Comparison of ENCODE assay signal across 19 cellular contexts in the genomic region with DNA sequence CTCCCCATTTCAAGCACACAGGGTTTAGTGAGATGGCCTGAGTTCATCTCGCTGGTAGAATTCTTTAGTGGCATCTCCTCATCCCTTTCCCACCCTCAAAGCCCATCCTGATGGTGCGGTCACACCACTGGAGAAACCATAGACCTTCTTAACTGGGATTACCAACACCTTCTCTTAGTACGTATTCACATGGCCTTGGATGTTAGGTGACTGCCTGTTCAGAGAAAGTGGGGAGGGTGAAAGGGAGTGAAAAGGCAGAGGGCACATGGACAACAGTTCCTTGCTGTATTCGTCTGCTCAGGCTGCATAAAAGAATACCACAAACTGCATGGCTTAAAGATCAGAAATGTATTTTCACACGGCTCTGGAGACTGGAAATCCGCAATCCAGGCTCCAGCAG.
DNase-seq lines count a peak whose midpoint lies in the region; ATAC-seq and TF ChIP-seq lines count a peak whose summit lies in the region.
"Had no signal": no experiment of that assay in that cellular context is flagged by ENCODE, and none has a peak within 500 bp of the region (broad histone marks: within the 10 kb centered on the region; RNA-seq: fewer than 3 reads in every experiment).

No MANE protein-coding gene starts in this region.

- in situ Hi-C loops in ACHN (cut with HindIII; ENCODE audit: low pct_ligation_motif_present, low pct_unique_long_range_greater_than_20kb, low sequenced_read_pairs): no loop called here

- peak overlapping the region; percentile 24 for H3K4me3 Mint-ChIP-seq in Caco-2 (ENCODE audit: unreplicated experiment)
- no peak overlapping the region for H3K4me3 Mint-ChIP-seq in stimulated activated effector memory CD8-positive, alpha-beta T cell treated with anti-CD3 and anti-CD28 coated beads, Interleukin-12 subunit alpha, Interleukin-12 subunit beta, amount 100 ng/mL, for 72 hours

- TF ChIP-seq CTCF in Caco-2 (IDR thresholded peaks at IDR 0.05; ENCODE audit: insufficient read depth in 1 of 2, low read depth in 1 of 2, low read length in 1 of 2, severe bottlenecking in 1 of 2, unreplicated experiment in 1 of 2) (no peak), VCaP (conservative IDR thresholded peaks at IDR 0.05) (no peak), liver (IDR thresholded peaks at IDR 0.05; ENCODE audit: low read depth, low read length, missing input control) (no peak)

- no TSS peak for BruUV-seq in Caco-2 (replicated peaks; lab: Mats Ljungman, UMichigan)

- 71% methylated on average over 6 of the region's 6 CpGs for WGBS in liver

- H3K36me3 ChIP-seq in Caco-2 (ENCODE audit: control insufficient read depth, insufficient read depth, low read length) (no peaks in the 10 kb centered on the region), liver (ENCODE audit: control insufficient read depth in 4 of 4, insufficient read depth in 3 of 4, low read depth in 1 of 4, low read length in 3 of 4) (no peaks in the 10 kb centered on the region), H7 (replicated peaks; ENCODE audit: control insufficient read depth, insufficient read depth, low read length) (no peaks in the 10 kb centered on the region)

- CTCF ChIA-PET in Caco-2 (lab: Charles Lee): no interaction called here

- H3K4me3 ChIP-seq in Caco-2 (ENCODE audit: low read depth, low read length): no peak overlapping the region
- no peak overlapping the region for H3K4me3 ChIP-seq in liver (ENCODE audit: low read depth in 1 of 3, low read length in 3 of 3)
- no peak overlapping the region for H3K4me3 ChIP-seq in H7 (ENCODE audit: insufficient read depth, low read depth, low read length)
- H3K4me3 ChIP-seq: GM23248 had no signal

- H3K4me1 ChIP-seq in Caco-2: peaks cover 59% of the 10 kb centered on the region
- peaks cover 6 to 27% (median 20%) of the 10 kb centered on the region in 4 donors for H3K4me1 ChIP-seq in liver (ENCODE audit: control insufficient read depth in 4 of 4, insufficient read depth in 4 of 4, low read length in 3 of 4)

- H3K9ac ChIP-seq in liver (ENCODE audit: low read depth in 1 of 2, low read length in 2 of 2): no peak overlapping the region
- H3K9ac ChIP-seq: GM23248, SK-N-SH had no signal

- H3K27ac Mint-ChIP-seq in Caco-2 (ENCODE audit: unreplicated experiment): peak overlapping the region; percentile 94
- H3K27ac Mint-ChIP-seq in stimulated activated effector memory CD8-positive, alpha-beta T cell treated with anti-CD3 and anti-CD28 coated beads, Interleukin-12 subunit alpha, Interleukin-12 subunit beta, amount 100 ng/mL, for 72 hours: peak overlapping the region; percentile 43

- no peak for ATAC-seq in stimulated activated effector memory CD8-positive, alpha-beta T cell treated with anti-CD3 and anti-CD28 coated beads, Interleukin-12 subunit alpha, Interleukin-12 subunit beta, amount 100 ng/mL, for 72 hours
- ATAC-seq in HG03039 (IDR thresholded peaks at IDR 0.05; ENCODE audit: unreplicated experiment): no peak

- POLR2A ChIA-PET in Caco-2 (lab: Charles Lee): interaction anchor here (1.0 kb wide), 1 partner anchor 306 kb away, joined by 4 read pairs; a partner anchor contains a TSS

- no peaks in the 10 kb centered on the region for H3K9me3 ChIP-seq in Caco-2
- no peaks in the 10 kb centered on the region for H3K9me3 ChIP-seq in liver (ENCODE audit: control insufficient read depth in 4 of 4, low read length in 3 of 4)
- H3K9me3 ChIP-seq: SK-N-SH had no signal

- DNase-seq in Caco-2 (no peak), H7 (no peak), ACHN (no peak)
- DNase-seq in stimulated activated effector memory CD8-positive, alpha-beta T cell treated with anti-CD3 and anti-CD28 coated beads, Interleukin-12 subunit alpha, Interleukin-12 subunit beta, amount 100 ng/mL, for 72 hours (ENCODE audit: low spot score in 2 of 2): no peak
- no peak for DNase-seq in stimulated activated CD8-positive, alpha-beta memory T cell treated with anti-CD3 and anti-CD28 coated beads, Interleukin-4, amount 100 ng/mL, for 48 hours
- DNase-seq: AML-193, GM23248, KG1, NCI-H1105 treated with DMSO at 0.1 percent for 48 hours, NCI-H1694 treated with DMSO at 0.1 percent for 48 hours, NCI-H510A, NCI-H748 treated with DMSO at 0.1 percent for 48 hours, OCI-M1, SHP77, SK-N-SH had no signal

- no peaks in the 10 kb centered on the region for H3K36me3 Mint-ChIP-seq in Caco-2 (ENCODE audit: insufficient read depth, unreplicated experiment)
- H3K36me3 Mint-ChIP-seq in stimulated activated effector memory CD8-positive, alpha-beta T cell treated with anti-CD3 and anti-CD28 coated beads, Interleukin-12 subunit alpha, Interleukin-12 subunit beta, amount 100 ng/mL, for 72 hours: peaks cover 6% of the 10 kb centered on the region

- H3K27me3 ChIP-seq in Caco-2 (replicated peaks; ENCODE audit: control insufficient read depth, insufficient read depth, low read length) (no peaks in the 10 kb centered on the region), liver (ENCODE audit: control insufficient read depth in 4 of 4, insufficient read depth in 4 of 4, low read length in 3 of 4) (no peaks in the 10 kb centered on the region), H7 (ENCODE audit: control insufficient read depth, insufficient read depth, low read length) (no peaks in the 10 kb centered on the region)

- intact Hi-C loops in Caco-2 (cut with micrococcal nuclease; ENCODE audit: unreplicated experiment): loop anchor here (1.0 to 10.0 kb wide), 2 partner anchors 34 to 168 kb away; no protein-coding TSS in a partner anchor

- no peaks in the 10 kb centered on the region for H3K9me3 Mint-ChIP-seq in Caco-2 (ENCODE audit: unreplicated experiment)
- H3K9me3 Mint-ChIP-seq in stimulated activated effector memory CD8-positive, alpha-beta T cell treated with anti-CD3 and anti-CD28 coated beads, Interleukin-12 subunit alpha, Interleukin-12 subunit beta, amount 100 ng/mL, for 72 hours: no peaks in the 10 kb centered on the region

- TF ChIP-seq RAD21 in liver (IDR thresholded peaks at IDR 0.05): no peak

- no peaks in the 10 kb centered on the region for H3K27me3 Mint-ChIP-seq in Caco-2 (ENCODE audit: insufficient read depth, unreplicated experiment)

- H3K4me1 Mint-ChIP-seq in Caco-2 (ENCODE audit: low read depth, unreplicated experiment): peaks cover 64% of the 10 kb centered on the region
- H3K4me1 Mint-ChIP-seq in stimulated activated effector memory CD8-positive, alpha-beta T cell treated with anti-CD3 and anti-CD28 coated beads, Interleukin-12 subunit alpha, Interleukin-12 subunit beta, amount 100 ng/mL, for 72 hours: peaks cover 58% of the 10 kb centered on the region

- H3K27ac ChIP-seq in VCaP (peak overlapping the region; percentile 37), liver (ENCODE audit: low read depth in 1 of 2, low read length in 2 of 2) (peak overlapping the region; percentile 68 to 86)
- H3K27ac ChIP-seq: C4-2B, GM23248 had no signal

TF ChIP-seq in liver, 16 proteins besides CTCF, POLR2A, EP300 and RAD21:
- TF ChIP-seq FOXA1 (IDR thresholded peaks at IDR 0.05): no peak
- no peak for TF ChIP-seq GABPA (IDR thresholded peaks at IDR 0.05 in 1 of 2, conservative IDR thresholded peaks at IDR 0.05 in 1 of 2)
- TF ChIP-seq, protein P1, sequence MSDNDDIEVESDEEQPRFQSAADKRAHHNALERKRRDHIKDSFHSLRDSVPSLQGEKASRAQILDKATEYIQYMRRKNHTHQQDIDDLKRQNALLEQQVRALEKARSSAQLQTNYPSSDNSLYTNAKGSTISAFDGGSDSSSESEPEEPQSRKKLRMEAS (IDR thresholded peaks at IDR 0.05): peak; percentile 6
